In genomic region chr17:66573078-66573477, GRCh38 we compare ENCODE assay signal across 24 cellular contexts.
"Had no signal": no experiment of that assay in that cellular context is flagged by ENCODE, and none has a peak within 500 bp of the region (broad histone marks: within the 10 kb centered on the region; RNA-seq: fewer than 3 reads in every experiment).

No MANE protein-coding gene starts in this region.

- H3K4me1 Mint-ChIP-seq: central memory CD8-positive, alpha-beta T cell had no signal

- H3K4me2 ChIP-seq: SK-N-SH had no signal

- H3K36me3 ChIP-seq: ascending aorta, Peyer's patch, SJCRH30, WERI-Rb-1 had no signal

- H3K9me3 Mint-ChIP-seq: activated naive CD4-positive, alpha-beta T cell treated with anti-CD3 and anti-CD28 coated beads, Interleukin-2, amount 50 U/mL, for 24 hours; activated naive CD8-positive, alpha-beta T cell treated with anti-CD3 and anti-CD28 coated beads, Interleukin-2, amount 50 U/mL, for 24 hours; central memory CD8-positive, alpha-beta T cell had no signal

- H3K9me3 ChIP-seq: ascending aorta, body of pancreas, Peyer's patch, SK-N-SH had no signal

- H3K4me3 ChIP-seq: ascending aorta, body of pancreas, Peyer's patch, SJCRH30 had no signal

- H3K27ac ChIP-seq: ascending aorta, body of pancreas, Peyer's patch, RWPE1, SJCRH30, WERI-Rb-1 had no signal

- H3K4me1 ChIP-seq: ascending aorta, body of pancreas, Peyer's patch had no signal

- H3K9ac ChIP-seq: SK-N-SH had no signal

- H3K27me3 Mint-ChIP-seq: activated naive CD4-positive, alpha-beta T cell treated with anti-CD3 and anti-CD28 coated beads, Interleukin-2, amount 50 U/mL, for 24 hours; activated naive CD8-positive, alpha-beta T cell treated with anti-CD3 and anti-CD28 coated beads, Interleukin-2, amount 50 U/mL, for 24 hours; central memory CD8-positive, alpha-beta T cell had no signal

- H3K27me3 ChIP-seq: ascending aorta, body of pancreas, Peyer's patch, SJCRH30 had no signal

- H3K4me3 Mint-ChIP-seq: activated naive CD4-positive, alpha-beta T cell treated with anti-CD3 and anti-CD28 coated beads, Interleukin-2, amount 50 U/mL, for 24 hours; activated naive CD8-positive, alpha-beta T cell treated with anti-CD3 and anti-CD28 coated beads, Interleukin-2, amount 50 U/mL, for 24 hours; central memory CD8-positive, alpha-beta T cell had no signal

- ATAC-seq: activated naive CD8-positive, alpha-beta T cell treated with anti-CD3 and anti-CD28 coated beads, Interleukin-2, amount 50 U/mL, for 24 hours; body of pancreas had no signal

- H3K27ac Mint-ChIP-seq: activated naive CD8-positive, alpha-beta T cell treated with anti-CD3 and anti-CD28 coated beads, Interleukin-2, amount 50 U/mL, for 24 hours had no signal

- DNase-seq: activated CD4-positive, alpha-beta T cell treated with anti-CD3 and anti-CD28 coated beads for 4 hours; activated CD8-positive, alpha-beta memory T cell treated with anti-CD3 and anti-CD28 coated beads for 24 hours; activated naive CD8-positive, alpha-beta T cell treated with anti-CD3 and anti-CD28 coated beads, Interleukin-2, amount 50 U/mL, for 24 hours; amniotic stem cell; body of pancreas; Karpas-422; MM.1S; NCI-H1105; NCI-H1436; NCI-H187; NCI-H2081; NCI-H510A treated with DMSO at 0.1 percent for 48 hours; NCI-H69; NK-92 treated with Interleukin-12 subunit alpha and Interleukin-12 subunit beta, amount 100 ng/mL, for 24 hours; Peyer's patch; Right ventricle myocardium superior; SJCRH30; SK-N-SH; T-helper 1 cell; WERI-Rb-1 had no signal
